1 cellular context compared by ENCODE assay signal in genomic region chr5:141494761-141495455, GRCh38.
TF ChIP-seq lines count a peak whose summit lies in the region.

No MANE protein-coding gene starts in this region.

TF ChIP-seq in K562, 482 proteins besides CTCF, POLR2A, EP300 and RAD21:
- no peak for TF ChIP-seq PYGO2 (tag; IDR thresholded peaks at IDR 0.05)
- TF ChIP-seq RBM34 (IDR thresholded peaks at IDR 0.05; ENCODE audit: borderline replicate concordance, insufficient read depth, low read length) = no peak
- TF ChIP-seq ZNF511 (CRISPR knock-in tag; IDR thresholded peaks at IDR 0.05) = no peak
- TF ChIP-seq SP1 (CRISPR knock-in tag; IDR thresholded peaks at IDR 0.05) = no peak
- no peak for TF ChIP-seq ZNF77 (CRISPR knock-in tag; IDR thresholded peaks at IDR 0.05)
- no peak for TF ChIP-seq ZNF398 (CRISPR knock-in tag; IDR thresholded peaks at IDR 0.05)
- no peak for TF ChIP-seq U2AF1 (optimal IDR thresholded peaks at IDR 0.05; ENCODE audit: low read depth, low read length)
- TF ChIP-seq SMC3 (conservative IDR thresholded peaks at IDR 0.05; ENCODE audit: insufficient read depth, low read depth, low read length) = no peak
- TF ChIP-seq LARP7 (IDR thresholded peaks at IDR 0.05) = no peak
- no peak for TF ChIP-seq PTBP1 (IDR thresholded peaks at IDR 0.05; ENCODE audit: low read depth, low read length)
- no peak for TF ChIP-seq E2F5 (CRISPR knock-in tag; IDR thresholded peaks at IDR 0.05)
- TF ChIP-seq GTF2A2 (tag; IDR thresholded peaks at IDR 0.05) = no peak
- TF ChIP-seq ZNF592 (IDR thresholded peaks at IDR 0.05) = no peak
- TF ChIP-seq SP2 (IDR thresholded peaks at IDR 0.05; ENCODE audit: extremely low read depth, low read depth, low read length, poor library complexity, severe bottlenecking) = no peak
- TF ChIP-seq ZNF318 (IDR thresholded peaks at IDR 0.05; ENCODE audit: borderline replicate concordance in 1 of 2, low read depth in 1 of 2) = no peak
- no peak for TF ChIP-seq HDAC1 (IDR thresholded peaks at IDR 0.05)
- no peak for TF ChIP-seq ZFP1 (CRISPR knock-in tag; IDR thresholded peaks at IDR 0.05)
- TF ChIP-seq POLR3G (IDR thresholded peaks at IDR 0.05; ENCODE audit: extremely low read depth, insufficient read length, insufficient replicate concordance) = no peak
- no peak for TF ChIP-seq SETDB1 (IDR thresholded peaks at IDR 0.05; ENCODE audit: low read length)
